Comparison of ENCODE assay signal across 8 cellular contexts in genomic region chr22:46070215-46070721, GRCh38.
DNase-seq lines count a peak whose midpoint lies in the region; ATAC-seq and TF ChIP-seq lines count a peak whose summit lies in the region.

No MANE protein-coding gene starts in this region.

- H3K4me3 ChIP-seq in SJCRH30 (peak overlapping the region; percentile 99), duodenal mucosa (ENCODE audit: low read depth in 1 of 2, low read length in 2 of 2) (peak overlapping the region; percentile 69 to 75), mucosa of descending colon (peak overlapping the region; percentile 69)

- no peaks in the 10 kb centered on the region for H3K27me3 ChIP-seq in SJCRH30
- H3K27me3 ChIP-seq in duodenal mucosa (ENCODE audit: control insufficient read depth in 1 of 2, insufficient read depth in 2 of 2, low read length in 2 of 2): no peaks in the 10 kb centered on the region

- no peaks in the 10 kb centered on the region for H3K36me3 Mint-ChIP-seq in type B pancreatic cell

- ATAC-seq in mucosa of descending colon: peak; percentile 59
- no peak for ATAC-seq in GM18867 (IDR thresholded peaks at IDR 0.05; ENCODE audit: unreplicated experiment)
- ATAC-seq in GM18517 (IDR thresholded peaks at IDR 0.05; ENCODE audit: unreplicated experiment): no peak

- peaks cover 7% of the 10 kb centered on the region for H3K4me1 Mint-ChIP-seq in type B pancreatic cell (ENCODE audit: unreplicated experiment)

- no peak for TF ChIP-seq CTCF in mucosa of descending colon (IDR thresholded peaks at IDR 0.05)
- TF ChIP-seq CTCF in type B pancreatic cell (conservative IDR thresholded peaks at IDR 0.05): no peak

- H3K4me3 Mint-ChIP-seq in type B pancreatic cell: peak overlapping the region; percentile 81

- DNase-seq in activated CD4-positive, alpha-beta T cell treated with anti-CD3 and anti-CD28 coated beads for 48 hours: peak; percentile 51
- DNase-seq in activated CD4-positive, alpha-beta T cell treated with anti-CD3 and anti-CD28 coated beads, Interleukin-2, amount 50 U/mL, for 1 hour: no peak
- DNase-seq in SJCRH30 (no peak), mucosa of descending colon (peak; percentile 74 to 83 (median 82)), type B pancreatic cell (ENCODE audit: extremely low spot score, unreplicated experiment) (no peak)

- H3K9me3 ChIP-seq in SJCRH30 (replicated peaks) (no peaks in the 10 kb centered on the region), duodenal mucosa (ENCODE audit: control insufficient read depth in 1 of 2, low read length in 2 of 2) (no peaks in the 10 kb centered on the region), mucosa of descending colon (no peaks in the 10 kb centered on the region)

- no peaks in the 10 kb centered on the region for H3K9me3 Mint-ChIP-seq in type B pancreatic cell

- intact Hi-C loops in mucosa of descending colon (cut with DNase I, micrococcal nuclease): loop anchor here in 1 of 2 donors (10.0 kb wide), 1 partner anchor 55 kb away; no protein-coding TSS in a partner anchor

- H3K27me3 Mint-ChIP-seq in type B pancreatic cell: peaks cover 79% of the 10 kb centered on the region

- H3K4me1 ChIP-seq in SJCRH30 (peaks cover 16% of the 10 kb centered on the region), duodenal mucosa (ENCODE audit: control insufficient read depth in 1 of 2, insufficient read depth in 2 of 2, low read length in 2 of 2) (peaks cover 18 to 44% of the 10 kb centered on the region in 2 donors), mucosa of descending colon (ENCODE audit: low read depth) (peaks cover 39% of the 10 kb centered on the region)

- H3K9ac ChIP-seq in duodenal mucosa (ENCODE audit: low read depth in 1 of 2, low read length in 2 of 2): peak overlapping the region; percentile 86 to 98

- H3K27ac Mint-ChIP-seq in type B pancreatic cell: no peak overlapping the region

- H3K27ac ChIP-seq in SJCRH30 (peak overlapping the region; percentile 99), duodenal mucosa (ENCODE audit: low read depth, low read length) (peak overlapping the region; percentile 99)

- H3K36me3 ChIP-seq in SJCRH30: peaks cover 14% of the 10 kb centered on the region
- H3K36me3 ChIP-seq in duodenal mucosa (ENCODE audit: control insufficient read depth in 1 of 2, insufficient read depth in 2 of 2, low read length in 2 of 2): peaks cover 4% of the 10 kb centered on the region in 2 donors
- H3K36me3 ChIP-seq in mucosa of descending colon (ENCODE audit: low read depth): no peaks in the 10 kb centered on the region

Comparison
In these comparisons a context has a peak if more than half of its experiments do, and no peak if none do; other contexts are left out.
1. DNase-seq: peak in activated CD4-positive, alpha-beta T cell treated with anti-CD3 and anti-CD28 coated beads for 48 hours (single experiment) and mucosa of descending colon (3 of 3); none in activated CD4-positive, alpha-beta T cell treated with anti-CD3 and anti-CD28 coated beads, Interleukin-2, amount 50 U/mL, for 1 hour (single experiment), SJCRH30 (0 of 2) and type B pancreatic cell (single experiment).
2. Peak in every context shown above with its lines, with median percentiles within 50 percentile points of each other: H3K4me3 ChIP-seq.